8 cellular contexts compared by ENCODE assay signal in genomic region chr9:127224883-127225739, GRCh38. TPM values are rescaled to one million over a fixed set of nuclear protein-coding genes. Genes with fewer than 3 reads are reported as not detected.
DNase-seq lines count a peak whose midpoint lies in the region; ATAC-seq and TF ChIP-seq lines count a peak whose summit lies in the region.

No MANE protein-coding gene starts in this region.

- no peak for TF ChIP-seq EP300 in sigmoid colon (IDR thresholded peaks at IDR 0.05)

- 0 to 1% methylated on average over 5 to 45 of the region's 106 CpGs for WGBS in body of pancreas, 2 donors
- 1% methylated on average over 106 of the region's 106 CpGs for WGBS in sigmoid colon, 2 donors

- H3K4me1 ChIP-seq in body of pancreas: peaks cover 16% of the 10 kb centered on the region
- H3K4me1 ChIP-seq in sigmoid colon: peaks cover 0 to 23% (median 20%) of the 10 kb centered on the region in 4 donors

- H3K9me3 ChIP-seq in body of pancreas (no peaks in the 10 kb centered on the region), sigmoid colon (no peaks in the 10 kb centered on the region)

- H3K36me3 ChIP-seq in body of pancreas (replicated peaks in 1 of 2; ENCODE audit: insufficient read depth in 1 of 2, low read depth in 2 of 2) (no peaks in the 10 kb centered on the region), sigmoid colon (no peaks in the 10 kb centered on the region)

- H3K27ac ChIP-seq in body of pancreas: peak overlapping the region; percentile 55 to 79 (median 72)
- peak overlapping the region; percentile 80 to 85 (median 82) for H3K27ac ChIP-seq in sigmoid colon

- H3K4me3 ChIP-seq in GM12865 (ENCODE audit: low read depth, low read length): peak overlapping the region; percentile 77
- peak overlapping the region in 1 of 2 donors; percentile 51 for H3K4me3 ChIP-seq in body of pancreas
- peak overlapping the region; percentile 51 for H3K4me3 ChIP-seq in iPS-11a (ENCODE audit: low read depth, low read length)
- peak overlapping the region; percentile 53 to 84 (median 68) for H3K4me3 ChIP-seq in sigmoid colon

- DNase-seq in GM12865 (ENCODE audit: low read depth): peak; percentile 96
- peak; percentile 73 for DNase-seq in NCI-H2029 treated with DMSO at 0.1 percent for 48 hours (lab: John Stamatoyannopoulos, UW)
- DNase-seq in UCSD-AML1 (lab: John Stamatoyannopoulos, UW; ENCODE audit: unreplicated experiment): peak; percentile 88
- peak; percentile 97 to 99 (median 98) for DNase-seq in body of pancreas
- peak; percentile 99 for DNase-seq in sigmoid colon
- no peak for DNase-seq in KG1 (lab: John Stamatoyannopoulos, UW)

- TF ChIP-seq CTCF in GM12865 (IDR thresholded peaks at IDR 0.05; ENCODE audit: insufficient read depth, low read depth, low read length, missing control alignments) (no peak), body of pancreas (IDR thresholded peaks at IDR 0.05) (peak in 2 of 7 experiments; percentile 11 to 14), sigmoid colon (IDR thresholded peaks at IDR 0.05) (no peak)

- ATAC-seq in HG02870 (IDR thresholded peaks at IDR 0.05; ENCODE audit: unreplicated experiment): peak; percentile 48
- peak; percentile 91 for ATAC-seq in body of pancreas

- TF ChIP-seq POLR2A in body of pancreas (IDR thresholded peaks at IDR 0.05) (peak in 1 of 3 donors; percentile 8), sigmoid colon (IDR thresholded peaks at IDR 0.05) (no peak)

- intact Hi-C loops in body of pancreas (cut with DNase I): loop anchor here (10.0 kb wide), 1 partner anchor 180 kb away; no protein-coding TSS in a partner anchor
- intact Hi-C loops in sigmoid colon (cut with DNase I): loop anchor here (2.0 to 5.0 kb wide), 2 partner anchors 172 to 227 kb away; partner anchors contain the start of genes LRSAM1, RPL12 and SLC2A8

- H3K27me3 ChIP-seq in body of pancreas (no peaks in the 10 kb centered on the region), sigmoid colon (no peaks in the 10 kb centered on the region)

RNA-seq across cellular contexts. Expression of gene GARNL3, which starts 39.5 kb away (rescaled TPM):
- total RNA-seq in body of pancreas (10 to 100 TPM in 1 of 2 donors, 1 to 10 TPM in 1; 5.9 to 23.6 TPM), sigmoid colon (10 to 100 TPM; 10.2 to 28.0 (median 17.6) TPM)
- polyA plus RNA-seq in sigmoid colon: 1 to 10 TPM in 2 of 3 donors, under 1 TPM in 1; 0.92 to 4.8 (median 3.0) TPM
